ENCODE assay signal across 1 cellular context in the genomic region with DNA sequence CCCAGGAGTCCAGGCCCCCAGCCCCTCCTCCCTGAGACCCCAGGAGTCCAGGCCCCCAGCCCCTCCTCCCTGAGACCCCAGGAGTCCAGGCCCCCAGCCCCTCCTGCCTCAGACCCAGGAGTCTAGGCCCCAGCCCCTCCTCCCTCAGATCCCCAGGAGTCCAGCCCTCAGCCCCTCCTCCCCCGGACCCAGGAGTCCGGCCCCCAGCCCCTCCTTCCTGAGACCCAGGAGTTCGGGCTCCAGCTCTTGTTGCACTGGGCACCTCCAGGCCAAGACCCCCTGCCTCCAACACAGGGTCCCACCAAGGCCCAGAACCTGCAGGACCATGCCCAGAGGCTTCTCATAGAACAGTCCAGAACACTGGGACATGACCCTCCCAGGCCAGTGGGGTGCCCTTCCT.
TF ChIP-seq lines count a peak whose summit lies in the region.

No MANE protein-coding gene starts in this region.

TF ChIP-seq in HepG2, 621 proteins besides CTCF, POLR2A, EP300 and RAD21:
- TF ChIP-seq PRMT3 (CRISPR knock-in tag; IDR thresholded peaks at IDR 0.05; ENCODE audit: borderline replicate concordance, low read depth) (no peak), SMARCC2 (IDR thresholded peaks at IDR 0.05) (no peak), RARG (CRISPR knock-in tag; IDR thresholded peaks at IDR 0.05; ENCODE audit: low read depth) (no peak), ATF7 (IDR thresholded peaks at IDR 0.05) (no peak), ATF7 (CRISPR knock-in tag; IDR thresholded peaks at IDR 0.05) (no peak), ZNF549 (CRISPR knock-in tag; IDR thresholded peaks at IDR 0.05) (no peak), IRX3 (CRISPR knock-in tag; IDR thresholded peaks at IDR 0.05; ENCODE audit: borderline replicate concordance, low read depth) (no peak), CEBPG (CRISPR knock-in tag; IDR thresholded peaks at IDR 0.05) (no peak), ZNF468 (CRISPR knock-in tag; IDR thresholded peaks at IDR 0.05) (no peak), CBX2 (IDR thresholded peaks at IDR 0.05; ENCODE audit: low read depth, low read length) (no peak), CBX2 (CRISPR knock-in tag; IDR thresholded peaks at IDR 0.05; ENCODE audit: low read depth) (no peak), ZNF260 (CRISPR knock-in tag; IDR thresholded peaks at IDR 0.05; ENCODE audit: borderline replicate concordance, low read depth) (no peak), NCOR1 (IDR thresholded peaks at IDR 0.05; ENCODE audit: borderline replicate concordance, low read length) (no peak), DPF2 (CRISPR knock-in tag; IDR thresholded peaks at IDR 0.05; ENCODE audit: borderline replicate concordance, low read depth) (no peak), PAWR (CRISPR knock-in tag; IDR thresholded peaks at IDR 0.05; ENCODE audit: borderline replicate concordance) (no peak), ZNF460 (CRISPR knock-in tag; IDR thresholded peaks at IDR 0.05; ENCODE audit: borderline replicate concordance) (no peak), ZNF3 (CRISPR knock-in tag; IDR thresholded peaks at IDR 0.05) (no peak), PTBP1 (IDR thresholded peaks at IDR 0.05; ENCODE audit: low read depth, low read length, poor library complexity, severe bottlenecking) (no peak), MTERF4 (CRISPR knock-in tag; IDR thresholded peaks at IDR 0.05) (no peak)
- TF ChIP-seq, protein P1, sequence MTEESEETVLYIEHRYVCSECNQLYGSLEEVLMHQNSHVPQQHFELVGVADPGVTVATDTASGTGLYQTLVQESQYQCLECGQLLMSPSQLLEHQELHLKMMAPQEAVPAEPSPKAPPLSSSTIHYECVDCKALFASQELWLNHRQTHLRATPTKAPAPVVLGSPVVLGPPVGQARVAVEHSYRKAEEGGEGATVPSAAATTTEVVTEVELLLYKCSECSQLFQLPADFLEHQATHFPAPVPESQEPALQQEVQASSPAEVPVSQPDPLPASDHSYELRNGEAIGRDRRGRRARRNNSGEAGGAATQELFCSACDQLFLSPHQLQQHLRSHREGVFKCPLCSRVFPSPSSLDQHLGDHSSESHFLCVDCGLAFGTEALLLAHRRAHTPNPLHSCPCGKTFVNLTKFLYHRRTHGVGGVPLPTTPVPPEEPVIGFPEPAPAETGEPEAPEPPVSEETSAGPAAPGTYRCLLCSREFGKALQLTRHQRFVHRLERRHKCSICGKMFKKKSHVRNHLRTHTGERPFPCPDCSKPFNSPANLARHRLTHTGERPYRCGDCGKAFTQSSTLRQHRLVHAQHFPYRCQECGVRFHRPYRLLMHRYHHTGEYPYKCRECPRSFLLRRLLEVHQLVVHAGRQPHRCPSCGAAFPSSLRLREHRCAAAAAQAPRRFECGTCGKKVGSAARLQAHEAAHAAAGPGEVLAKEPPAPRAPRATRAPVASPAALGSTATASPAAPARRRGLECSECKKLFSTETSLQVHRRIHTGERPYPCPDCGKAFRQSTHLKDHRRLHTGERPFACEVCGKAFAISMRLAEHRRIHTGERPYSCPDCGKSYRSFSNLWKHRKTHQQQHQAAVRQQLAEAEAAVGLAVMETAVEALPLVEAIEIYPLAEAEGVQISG (CRISPR knock-in tag; IDR thresholded peaks at IDR 0.05) = no peak
- TF ChIP-seq, protein P2, sequence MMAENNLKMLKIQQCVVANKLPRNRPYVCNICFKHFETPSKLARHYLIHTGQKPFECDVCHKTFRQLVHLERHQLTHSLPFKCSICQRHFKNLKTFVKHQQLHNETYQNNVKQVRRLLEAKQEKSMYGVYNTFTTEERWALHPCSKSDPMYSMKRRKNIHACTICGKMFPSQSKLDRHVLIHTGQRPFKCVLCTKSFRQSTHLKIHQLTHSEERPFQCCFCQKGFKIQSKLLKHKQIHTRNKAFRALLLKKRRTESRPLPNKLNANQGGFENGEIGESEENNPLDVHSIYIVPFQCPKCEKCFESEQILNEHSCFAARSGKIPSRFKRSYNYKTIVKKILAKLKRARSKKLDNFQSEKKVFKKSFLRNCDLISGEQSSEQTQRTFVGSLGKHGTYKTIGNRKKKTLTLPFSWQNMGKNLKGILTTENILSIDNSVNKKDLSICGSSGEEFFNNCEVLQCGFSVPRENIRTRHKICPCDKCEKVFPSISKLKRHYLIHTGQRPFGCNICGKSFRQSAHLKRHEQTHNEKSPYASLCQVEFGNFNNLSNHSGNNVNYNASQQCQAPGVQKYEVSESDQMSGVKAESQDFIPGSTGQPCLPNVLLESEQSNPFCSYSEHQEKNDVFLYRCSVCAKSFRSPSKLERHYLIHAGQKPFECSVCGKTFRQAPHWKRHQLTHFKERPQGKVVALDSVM (CRISPR knock-in tag; IDR thresholded peaks at IDR 0.05) = no peak
